1 cellular context compared by ENCODE assay signal in genomic region chr16:69858196-69859104, GRCh38.
TF ChIP-seq lines count a peak whose summit lies in the region.

No MANE protein-coding gene starts in this region.

TF ChIP-seq in HepG2, 621 proteins besides CTCF, POLR2A, EP300 and RAD21 (continued from another document and continues in another):
- TF ChIP-seq ZNF354B (CRISPR knock-in tag; IDR thresholded peaks at IDR 0.05) (peak; percentile 40; the same call in 1 of the 2 replicates), ZNF205 (CRISPR knock-in tag; IDR thresholded peaks at IDR 0.05) (peak; percentile 71; the same call in 1 of the 2 replicates), ERF (CRISPR knock-in tag; IDR thresholded peaks at IDR 0.05) (peak; percentile 74; the same call in 1 of the 2 replicates), AHDC1 (CRISPR knock-in tag; IDR thresholded peaks at IDR 0.05; ENCODE audit: borderline replicate concordance) (peak; percentile 59; the same call in 1 of the 2 replicates), CEBPZ (IDR thresholded peaks at IDR 0.05; ENCODE audit: low read length) (no peak), DDIT3 (CRISPR knock-in tag; IDR thresholded peaks at IDR 0.05) (no peak), ZSCAN21 (CRISPR knock-in tag; IDR thresholded peaks at IDR 0.05; ENCODE audit: borderline replicate concordance) (no peak), ZNF337 (CRISPR knock-in tag; IDR thresholded peaks at IDR 0.05; ENCODE audit: borderline replicate concordance, low read depth) (no peak), TFE3 (CRISPR knock-in tag; IDR thresholded peaks at IDR 0.05) (peak; percentile 83), ZNF713 (CRISPR knock-in tag; IDR thresholded peaks at IDR 0.05) (peak; percentile 56; the same call in 1 of the 2 replicates), POLR2AphosphoS5 (IDR thresholded peaks at IDR 0.05; ENCODE audit: low read depth, low read length) (peak; percentile 26; the same call in 1 of the 2 replicates), NR2C2 (CRISPR knock-in tag; IDR thresholded peaks at IDR 0.05; ENCODE audit: borderline replicate concordance) (no peak), HOXA3 (CRISPR knock-in tag; IDR thresholded peaks at IDR 0.05) (peak; percentile 77), SOX5 (CRISPR knock-in tag; IDR thresholded peaks at IDR 0.05; ENCODE audit: borderline replicate concordance) (peak; percentile 69; the same call in 1 of the 2 replicates), ZNF768 (CRISPR knock-in tag; IDR thresholded peaks at IDR 0.05) (peak; percentile 50; the same call in 1 of the 2 replicates), JUN (CRISPR knock-in tag; IDR thresholded peaks at IDR 0.05) (peak; percentile 34; the same call in 1 of the 2 replicates), ZNF343 (CRISPR knock-in tag; IDR thresholded peaks at IDR 0.05) (0 out of 2 replicates have a peak, but pooled peaks have one; percentile 13), BATF2 (CRISPR knock-in tag; IDR thresholded peaks at IDR 0.05) (no peak), ZFY (CRISPR knock-in tag; IDR thresholded peaks at IDR 0.05) (no peak), HMGXB4 (CRISPR knock-in tag; IDR thresholded peaks at IDR 0.05; ENCODE audit: borderline replicate concordance in 1 of 2, low read depth in 1 of 2) (peak in 1 of 2 experiments; percentile 30; a peak in 2 of 4 replicates), HBP1 (CRISPR knock-in tag; IDR thresholded peaks at IDR 0.05; ENCODE audit: low read depth) (0 out of 2 replicates have a peak, but pooled peaks have one; percentile 29), TARDBP (CRISPR knock-in tag; IDR thresholded peaks at IDR 0.05) (peak; percentile 73; the same call in 1 of the 2 replicates), ZNF230 (CRISPR knock-in tag; IDR thresholded peaks at IDR 0.05) (0 out of 2 replicates have a peak, but pooled peaks have one; percentile 4), JDP2 (CRISPR knock-in tag; IDR thresholded peaks at IDR 0.05; ENCODE audit: borderline replicate concordance) (no peak), TAF1 (CRISPR knock-in tag; IDR thresholded peaks at IDR 0.05) (no peak), PHF8 (CRISPR knock-in tag; IDR thresholded peaks at IDR 0.05) (no peak; the same call in 1 of the 2 replicates), ZNF687 (CRISPR knock-in tag; IDR thresholded peaks at IDR 0.05) (peak; percentile 44; the same call in 1 of the 2 replicates), GFI1 (CRISPR knock-in tag; IDR thresholded peaks at IDR 0.05; ENCODE audit: borderline replicate concordance) (peak; percentile 68; the same call in 1 of the 2 replicates), SRSF9 (IDR thresholded peaks at IDR 0.05; ENCODE audit: borderline replicate concordance, insufficient read depth, low read depth, low read length, poor library complexity, severe bottlenecking) (no peak), FOXP1 (IDR thresholded peaks at IDR 0.05) (no peak), FOXP1 (CRISPR knock-in tag; IDR thresholded peaks at IDR 0.05) (peak; percentile 63; the same call in 1 of the 2 replicates), ZNF124 (CRISPR knock-in tag; IDR thresholded peaks at IDR 0.05) (0 out of 2 replicates have a peak, but pooled peaks have one; percentile 54), BRD4 (CRISPR knock-in tag; IDR thresholded peaks at IDR 0.05) (peak; percentile 79), YEATS4 (CRISPR knock-in tag; IDR thresholded peaks at IDR 0.05; ENCODE audit: borderline replicate concordance) (peak; percentile 58; the same call in 1 of the 2 replicates), ZNF264 (CRISPR knock-in tag; IDR thresholded peaks at IDR 0.05) (0 out of 2 replicates have a peak, but pooled peaks have one; percentile 11), MBD4 (IDR thresholded peaks at IDR 0.05; ENCODE audit: borderline replicate concordance, low read length) (0 out of 2 replicates have a peak, but pooled peaks have one; percentile 32), E2F2 (CRISPR knock-in tag; IDR thresholded peaks at IDR 0.05; ENCODE audit: borderline replicate concordance) (0 out of 2 replicates have a peak, but pooled peaks have one; percentile 30), ZNF446 (CRISPR knock-in tag; IDR thresholded peaks at IDR 0.05) (no peak), KAT7 (CRISPR knock-in tag; IDR thresholded peaks at IDR 0.05; ENCODE audit: borderline replicate concordance) (0 out of 2 replicates have a peak, but pooled peaks have one; percentile 1)
